Comparison of ENCODE assay signal across 1 cellular context in genomic region chr14:101947577-101947903, GRCh38.
TF ChIP-seq lines count a peak whose summit lies in the region.

No MANE protein-coding gene starts in this region.

TF ChIP-seq in K562, 482 proteins besides CTCF, POLR2A, EP300 and RAD21 (continued from another document):
- TF ChIP-seq RNF219 (CRISPR knock-in tag; IDR thresholded peaks at IDR 0.05) (no peak), ELF2 (CRISPR knock-in tag; IDR thresholded peaks at IDR 0.05) (no peak), ZMIZ1 (IDR thresholded peaks at IDR 0.05; ENCODE audit: low read depth in 2 of 2, low read length in 2 of 2) (peak in 1 of 2 experiments; percentile 56; a peak in 1 of 4 replicates), BRD4 (IDR thresholded peaks at IDR 0.05) (no peak), ZNF780A (CRISPR knock-in tag; IDR thresholded peaks at IDR 0.05) (no peak), ZNF133 (CRISPR knock-in tag; IDR thresholded peaks at IDR 0.05) (no peak), DPF2 (IDR thresholded peaks at IDR 0.05) (no peak), ZNF77 (CRISPR knock-in tag; IDR thresholded peaks at IDR 0.05) (no peak), ZBTB5 (IDR thresholded peaks at IDR 0.05) (no peak), ZNF431 (CRISPR knock-in tag; IDR thresholded peaks at IDR 0.05) (no peak), SIN3B (IDR thresholded peaks at IDR 0.05; ENCODE audit: low read depth) (no peak), TBL1XR1 (IDR thresholded peaks at IDR 0.05; ENCODE audit: low read length in 2 of 2) (0 out of 4 replicates have a peak, but pooled peaks of 1 of the 2 experiments have one; percentile 53), FOXA3 (CRISPR knock-in tag; conservative IDR thresholded peaks at IDR 0.05 in 1 of 2, IDR thresholded peaks at IDR 0.05 in 1 of 2) (no peak), RCOR1 (IDR thresholded peaks at IDR 0.05; ENCODE audit: borderline replicate concordance in 1 of 2, low read depth in 2 of 2, low read length in 2 of 2) (0 out of 4 replicates have a peak, but pooled peaks of 1 of the 2 experiments have one; percentile 6), CBX8 (IDR thresholded peaks at IDR 0.05; ENCODE audit: borderline replicate concordance, extremely low read depth, low read depth, low read length, poor library complexity, severe bottlenecking) (no peak), SMAD1 (IDR thresholded peaks at IDR 0.05; ENCODE audit: low read depth, low read length, partially characterized antibody) (no peak), ZBTB17 (CRISPR knock-in tag; IDR thresholded peaks at IDR 0.05) (no peak), POLR2AphosphoS5 (IDR thresholded peaks at IDR 0.05; ENCODE audit: control insufficient read depth, insufficient read depth, low read depth, low read length) (no peak), ILF3 (IDR thresholded peaks at IDR 0.05; ENCODE audit: borderline replicate concordance) (no peak), HMG20B (CRISPR knock-in tag; IDR thresholded peaks at IDR 0.05) (no peak), USF1 (CRISPR knock-in tag; IDR thresholded peaks at IDR 0.05) (no peak), TOE1 (IDR thresholded peaks at IDR 0.05; ENCODE audit: borderline replicate concordance) (no peak), TOE1 (CRISPR knock-in tag; IDR thresholded peaks at IDR 0.05; ENCODE audit: borderline replicate concordance, low read depth) (no peak)
